21 cellular contexts compared by ENCODE assay signal in genomic region chr5:57386958-57387357, GRCh38.
A peak's percentile ranks its signal among the peaks of the same experiment; 100 is the strongest.
DNase-seq lines count a peak whose midpoint lies in the region; ATAC-seq, FAIRE-seq and TF ChIP-seq lines count a peak whose summit lies in the region.
"Had no signal": no experiment of that assay in that cellular context is flagged by ENCODE, and none has a peak within 500 bp of the region (broad histone marks: within the 10 kb centered on the region; RNA-seq: fewer than 3 reads in every experiment).

No MANE protein-coding gene starts in this region.

- no peak overlapping the region for H2AFZ ChIP-seq in astrocyte (ENCODE audit: low read depth, low read length)
- no peak overlapping the region for H2AFZ ChIP-seq in hepatocyte

- H3K9me3 ChIP-seq in astrocyte (ENCODE audit: insufficient read depth, low read depth, low read length) (no peaks in the 10 kb centered on the region), hepatocyte (ENCODE audit: low read depth) (no peaks in the 10 kb centered on the region)
- H3K9me3 ChIP-seq: upper lobe of right lung had no signal

- no peak overlapping the region for H3K4me3 ChIP-seq in astrocyte (ENCODE audit: insufficient read depth, low read depth, low read length)
- no peak overlapping the region for H3K4me3 ChIP-seq in hepatocyte
- H3K4me3 ChIP-seq: upper lobe of right lung had no signal

- H3K9me2 ChIP-seq in hepatocyte (replicated peaks; ENCODE audit: insufficient read depth): no peaks in the 10 kb centered on the region

- no peak for FAIRE-seq in astrocyte (lab: Jason Lieb, UNC)
- FAIRE-seq: H1 had no signal

- no peak overlapping the region for H3K27ac Mint-ChIP-seq in astrocyte (ENCODE audit: unreplicated experiment)
- H3K27ac Mint-ChIP-seq: B cell; effector memory CD8-positive, alpha-beta T cell; naive thymus-derived CD8-positive, alpha-beta T cell; stimulated activated memory B cell treated with anti-CD40 and anti-IgM and Interleukin-4, amounts not matched to agents 10 μg/mL and 1 μg/mL and 100 μg/mL, for 72 hours; T-cell had no signal

- ATAC-seq in GM18909 (IDR thresholded peaks at IDR 0.05; ENCODE audit: poor library complexity, unreplicated experiment) (no peak), GM19397 (IDR thresholded peaks at IDR 0.05; ENCODE audit: unreplicated experiment) (no peak)
- ATAC-seq: effector memory CD8-positive, alpha-beta T cell; left lobe of liver; naive thymus-derived CD8-positive, alpha-beta T cell; right cardiac atrium; stimulated activated memory B cell treated with anti-CD40 and anti-IgM and Interleukin-4, amounts not matched to agents 10 μg/mL and 1 μg/mL and 100 μg/mL, for 72 hours; T-cell; upper lobe of right lung had no signal

- H3K36me3 Mint-ChIP-seq in astrocyte (ENCODE audit: low read depth, unreplicated experiment): no peaks in the 10 kb centered on the region
- H3K36me3 Mint-ChIP-seq: naive thymus-derived CD8-positive, alpha-beta T cell; stimulated activated memory B cell treated with anti-CD40 and anti-IgM and Interleukin-4, amounts not matched to agents 10 μg/mL and 1 μg/mL and 100 μg/mL, for 72 hours; T-cell had no signal

- H3K79me2 ChIP-seq in astrocyte (ENCODE audit: insufficient read depth, low read length): no peaks in the 10 kb centered on the region
- no peaks in the 10 kb centered on the region for H3K79me2 ChIP-seq in hepatocyte

- no peak for TF ChIP-seq CTCF in astrocyte (IDR thresholded peaks at IDR 0.05; ENCODE audit: insufficient read depth, low read depth, low read length)
- TF ChIP-seq CTCF in hepatocyte (IDR thresholded peaks at IDR 0.05; ENCODE audit: poor library complexity): no peak

- H3K4me2 ChIP-seq in astrocyte (ENCODE audit: low read length) (no peak overlapping the region), hepatocyte (no peak overlapping the region)

- H3K4me3 Mint-ChIP-seq in astrocyte (ENCODE audit: unreplicated experiment): no peak overlapping the region
- H3K4me3 Mint-ChIP-seq: B cell; effector memory CD8-positive, alpha-beta T cell; naive thymus-derived CD8-positive, alpha-beta T cell; stimulated activated memory B cell treated with anti-CD40 and anti-IgM and Interleukin-4, amounts not matched to agents 10 μg/mL and 1 μg/mL and 100 μg/mL, for 72 hours; T-cell had no signal

- no peak overlapping the region for H3K9ac ChIP-seq in astrocyte (ENCODE audit: low read length)

- whole genome bisulfite sequencing in hepatocyte (ENCODE audit: low lambda C conversion rate, missing lambda C conversion rate): 60% methylated on average over 2 of the region's 2 CpGs

- H3K36me3 ChIP-seq in astrocyte (ENCODE audit: insufficient read depth, low read length) (no peaks in the 10 kb centered on the region), hepatocyte (replicated peaks; ENCODE audit: insufficient read depth, low read depth) (no peaks in the 10 kb centered on the region)
- H3K36me3 ChIP-seq: upper lobe of right lung had no signal

- H3K27me3 Mint-ChIP-seq in astrocyte (ENCODE audit: low read depth, unreplicated experiment): no peaks in the 10 kb centered on the region
- H3K27me3 Mint-ChIP-seq: B cell; stimulated activated memory B cell treated with anti-CD40 and anti-IgM and Interleukin-4, amounts not matched to agents 10 μg/mL and 1 μg/mL and 100 μg/mL, for 72 hours; T-cell had no signal

- H3K27ac ChIP-seq in astrocyte (ENCODE audit: low read depth, low read length) (no peak overlapping the region), hepatocyte (no peak overlapping the region)
- H3K27ac ChIP-seq: upper lobe of right lung had no signal

- H3K27me3 ChIP-seq in astrocyte (ENCODE audit: insufficient read depth, low read length) (no peaks in the 10 kb centered on the region), hepatocyte (no peaks in the 10 kb centered on the region)
- H3K27me3 ChIP-seq: upper lobe of right lung had no signal

- DNase-seq in AG08395 (ENCODE audit: low spot score) (peak; percentile 60), HS-5 (ENCODE audit: low read depth) (peak; percentile 13), astrocyte (ENCODE audit: low read depth) (peak; percentile 61), hepatocyte (ENCODE audit: low spot score) (peak; percentile 42), SIG-M5 (lab: John Stamatoyannopoulos, UW) (no peak), DMS79 treated with DMSO at 0.1 percent for 48 hours (lab: John Stamatoyannopoulos, UW) (no peak)
- DNase-seq: activated T-cell treated with anti-CD3 and anti-CD28 coated beads for 4 hours; effector memory CD8-positive, alpha-beta T cell; glutamatergic neuron; naive thymus-derived CD8-positive, alpha-beta T cell; NCI-H1092; right cardiac atrium; stimulated activated CD4-positive, alpha-beta T cell treated with anti-CD3 and anti-CD28 coated beads, Interleukin-4, amount 100 ng/mL, for 4 hours; T-cell; upper lobe of right lung had no signal

- H4K20me1 ChIP-seq in astrocyte (ENCODE audit: insufficient read depth, low read length) (no peaks in the 10 kb centered on the region), hepatocyte (ENCODE audit: insufficient read depth, poor library complexity, severe bottlenecking) (no peaks in the 10 kb centered on the region)

- H3K4me1 ChIP-seq in astrocyte (ENCODE audit: insufficient read depth, low read length) (peaks cover 14% of the 10 kb centered on the region), hepatocyte (ENCODE audit: insufficient read depth) (no peaks in the 10 kb centered on the region)
- H3K4me1 ChIP-seq: upper lobe of right lung had no signal

- H3K4me1 Mint-ChIP-seq in astrocyte (ENCODE audit: low read depth, unreplicated experiment): peaks cover 16% of the 10 kb centered on the region
- H3K4me1 Mint-ChIP-seq: B cell; stimulated activated memory B cell treated with anti-CD40 and anti-IgM and Interleukin-4, amounts not matched to agents 10 μg/mL and 1 μg/mL and 100 μg/mL, for 72 hours had no signal

- no peaks in the 10 kb centered on the region for H3K9me3 Mint-ChIP-seq in astrocyte (ENCODE audit: unreplicated experiment)
- H3K9me3 Mint-ChIP-seq: effector memory CD8-positive, alpha-beta T cell; T-cell had no signal

Comparison
In these comparisons a context has a peak if more than half of its experiments do, and no peak if none do; other contexts are left out.
1. DNase-seq: peak in AG08395 (single experiment), HS-5 (single experiment), astrocyte (single experiment) and hepatocyte (single experiment); none in SIG-M5 (single experiment) and DMS79 treated with DMSO at 0.1 percent for 48 hours (single experiment).